Comparison of ENCODE assay signal across 8 cellular contexts in genomic region chr10:14602807-14603538, GRCh38.
DNase-seq lines count a peak whose midpoint lies in the region; ATAC-seq and TF ChIP-seq lines count a peak whose summit lies in the region.

No MANE protein-coding gene starts in this region.

- peaks cover 4% of the 10 kb centered on the region; the same call in 1 of the 2 replicates for H4K20me1 ChIP-seq in Karpas-422 (ENCODE audit: insufficient read depth, low read depth, low read length)

- peaks cover 56% of the 10 kb centered on the region for H3K79me2 ChIP-seq in Karpas-422 (ENCODE audit: low read length)

- H3K9me3 ChIP-seq in Karpas-422 (ENCODE audit: low read length) (no peaks in the 10 kb centered on the region), muscle layer of duodenum (ENCODE audit: control insufficient read depth in 1 of 2, low read length in 2 of 2) (no peaks in the 10 kb centered on the region)

- H3K4me2 ChIP-seq in Karpas-422 (ENCODE audit: low read depth, low read length, poor library complexity, severe bottlenecking) = peak overlapping the region; percentile 94

- peak overlapping the region; percentile 77 for H3K9ac ChIP-seq in Karpas-422 (ENCODE audit: low read length)

- peaks cover 33% of the 10 kb centered on the region for H3K4me1 ChIP-seq in Karpas-422 (ENCODE audit: low read length)
- peaks cover 15 to 23% of the 10 kb centered on the region in 2 donors for H3K4me1 ChIP-seq in muscle layer of duodenum (ENCODE audit: control insufficient read depth in 1 of 2, insufficient read depth in 2 of 2, low read length in 2 of 2)

- no peaks in the 10 kb centered on the region for H3K9me2 ChIP-seq in Karpas-422 (replicated peaks; ENCODE audit: insufficient read depth, low read length)

- no peak for ATAC-seq in GM18868 (IDR thresholded peaks at IDR 0.05; ENCODE audit: unreplicated experiment)

- H3K27ac ChIP-seq in Karpas-422 (ENCODE audit: low read length) = peak overlapping the region; percentile 91
- peak overlapping the region; percentile 69 for H3K27ac ChIP-seq in muscle layer of duodenum (ENCODE audit: low read length)

- no peak overlapping the region for H2AFZ ChIP-seq in Karpas-422 (ENCODE audit: low read length)

- H3K27me3 ChIP-seq in Karpas-422 (ENCODE audit: low read length) (no peaks in the 10 kb centered on the region), muscle layer of duodenum (ENCODE audit: low read depth, low read length) (no peaks in the 10 kb centered on the region)

- TF ChIP-seq CTCF in AG10803 (conservative IDR thresholded peaks at IDR 0.05; ENCODE audit: low read length) (no peak), choroid plexus epithelial cell (conservative IDR thresholded peaks at IDR 0.05; ENCODE audit: low read depth, low read length) (no peak)

- H3K4me3 ChIP-seq in AG10803 (ENCODE audit: low read length) (peak overlapping the region; percentile 70), Karpas-422 (ENCODE audit: low read length) (peak overlapping the region; percentile 75), choroid plexus epithelial cell (ENCODE audit: low read depth, low read length) (peak overlapping the region; percentile 66), muscle layer of duodenum (ENCODE audit: low read depth in 1 of 2, low read length in 2 of 2) (peak overlapping the region; percentile 80 to 98)

- DNase-seq in AG10803 (ENCODE audit: low read depth) = no peak
- peak; percentile 71 for DNase-seq in Karpas-422
- DNase-seq in choroid plexus epithelial cell (ENCODE audit: low read depth) = peak; percentile 16
- DNase-seq in GOT3 (lab: John Stamatoyannopoulos, UW) = no peak
- no peak for DNase-seq in stimulated activated CD4-positive, alpha-beta T cell treated with anti-CD3 and anti-CD28 coated beads, Interleukin-4, amount 100 ng/mL, for 4 hours
- DNase-seq in NCI-H1417 treated with DMSO at 0.1 percent for 48 hours (lab: John Stamatoyannopoulos, UW) = no peak

- H3K36me3 ChIP-seq in Karpas-422 (ENCODE audit: insufficient read depth, low read length) (peaks cover 20% of the 10 kb centered on the region), muscle layer of duodenum (ENCODE audit: control insufficient read depth in 1 of 2, insufficient read depth in 2 of 2, low read length in 2 of 2) (peaks cover 15 to 16% of the 10 kb centered on the region in 2 donors)

Comparison
In these comparisons a context has a peak if more than half of its experiments do, and no peak if none do; other contexts are left out.
1. DNase-seq: peak in Karpas-422 (single experiment) and choroid plexus epithelial cell (single experiment); none in AG10803 (single experiment), GOT3 (single experiment), stimulated activated CD4-positive, alpha-beta T cell treated with anti-CD3 and anti-CD28 coated beads, Interleukin-4, amount 100 ng/mL, for 4 hours (0 of 2) and NCI-H1417 treated with DMSO at 0.1 percent for 48 hours (single experiment).
2. Peak in every context shown above with its lines, with median percentiles within 50 percentile points of each other: H3K4me3 ChIP-seq.